In the genomic region with DNA sequence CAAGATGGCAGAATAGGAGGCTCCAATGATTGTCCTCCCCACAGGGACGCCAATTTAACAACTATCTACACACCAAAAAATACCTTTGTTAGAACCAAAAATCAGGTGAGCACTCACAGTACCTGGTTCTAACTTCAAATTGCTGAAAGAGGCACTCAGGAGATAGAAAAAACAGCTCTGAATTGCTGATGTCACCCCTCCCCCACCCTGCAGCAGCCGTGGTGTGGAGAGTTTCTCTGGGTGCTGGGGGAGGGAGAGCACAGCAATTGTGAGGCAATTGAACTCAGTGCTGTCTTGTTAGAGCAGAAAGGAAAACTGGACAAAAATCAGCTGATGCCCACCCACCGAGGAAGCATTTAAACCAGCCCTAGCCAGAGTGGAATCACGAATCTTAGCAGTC, we compare ENCODE assay signal across 25 cellular contexts. TPM values are rescaled to one million over a fixed set of nuclear protein-coding genes. Genes with fewer than 3 reads are reported as not detected.
A peak's percentile ranks its signal among the peaks of the same experiment; 100 is the strongest.
DNase-seq lines count a peak whose midpoint lies in the region; ATAC-seq, FAIRE-seq and TF ChIP-seq lines count a peak whose summit lies in the region.
"Had no signal": no experiment of that assay in that cellular context is flagged by ENCODE, and none has a peak within 500 bp of the region (broad histone marks: within the 10 kb centered on the region; RNA-seq: fewer than 3 reads in every experiment).

No MANE protein-coding gene starts in this region.

- H3K9me2 ChIP-seq in GM23338 (ENCODE audit: insufficient read depth), result 0 out of 2 replicates have a peak, but pooled peaks cover 7% of the 10 kb centered on the region
- H3K9me2 ChIP-seq: SK-N-SH had no signal

- peaks cover 35% of the 10 kb centered on the region for H3K4me1 ChIP-seq in CD4-positive, CD25-positive, alpha-beta regulatory T cell (ENCODE audit: control insufficient read depth, insufficient read depth, low read length, poor library complexity, severe bottlenecking)
- H3K4me1 ChIP-seq in GM23338 (ENCODE audit: insufficient read depth), result peaks cover 19% of the 10 kb centered on the region
- peaks cover 39% of the 10 kb centered on the region for H3K4me1 ChIP-seq in HepG2 (ENCODE audit: insufficient read depth, low read length)
- H3K4me1 ChIP-seq: right atrium auricular region had no signal

- no peak for ATAC-seq in CD4-positive, CD25-positive, alpha-beta regulatory T cell (ENCODE audit: low read depth in 2 of 2)
- peak; percentile 65 for ATAC-seq in GM23338
- no peak for ATAC-seq in activated CD8-positive, alpha-beta T cell treated with anti-CD3 and anti-CD28 coated beads for 36 hours
- no peak for ATAC-seq in HepG2
- ATAC-seq in GM18870 (IDR thresholded peaks at IDR 0.05; ENCODE audit: unreplicated experiment), result no peak

- H3K27me3 ChIP-seq in CD4-positive, CD25-positive, alpha-beta regulatory T cell (ENCODE audit: control insufficient read depth, insufficient read depth, low read length), result no peaks in the 10 kb centered on the region
- H3K27me3 ChIP-seq in GM23338 (ENCODE audit: insufficient read depth), result no peaks in the 10 kb centered on the region
- no peaks in the 10 kb centered on the region for H3K27me3 ChIP-seq in HepG2 (ENCODE audit: control insufficient read depth in 1 of 2, insufficient read depth in 2 of 2, low read length in 2 of 2)
- H3K27me3 ChIP-seq: cardiac muscle cell, right atrium auricular region had no signal

- CTCF ChIA-PET in activated CD8-positive, alpha-beta T cell treated with anti-CD3 and anti-CD28 coated beads for 36 hours (lab: Charles Lee), result interaction anchor here (0.8 to 2.9 kb wide), 5 partner anchors 10 to 235 kb away, joined by 3 to 15 read pairs (median 9); no protein-coding TSS in a partner anchor
- CTCF ChIA-PET in HepG2 (lab: Yijun Ruan, JAX; ENCODE audit: low intra/inter-chr PET ratio, low total read pairs), result no interaction called here

- H3K36me3 Mint-ChIP-seq in CD4-positive, CD25-positive, alpha-beta regulatory T cell, result peaks cover 13% of the 10 kb centered on the region
- no peaks in the 10 kb centered on the region for H3K36me3 Mint-ChIP-seq in GM23338 (ENCODE audit: low read depth)
- H3K36me3 Mint-ChIP-seq in activated CD8-positive, alpha-beta T cell treated with anti-CD3 and anti-CD28 coated beads for 36 hours (ENCODE audit: low read depth), result peaks cover 16% of the 10 kb centered on the region
- peaks cover 13% of the 10 kb centered on the region for H3K36me3 Mint-ChIP-seq in activated T-cell treated with anti-CD3 and anti-CD28 coated beads, Interleukin-2, amount 50 U/mL, for 24 hours (ENCODE audit: low read depth)
- H3K36me3 Mint-ChIP-seq: stimulated activated effector memory CD8-positive, alpha-beta T cell treated with anti-CD3 and anti-CD28 coated beads, Interleukin-12 subunit alpha, Interleukin-12 subunit beta, amount 100 ng/mL, for 72 hours had no signal

- H3K27ac Mint-ChIP-seq in CD4-positive, CD25-positive, alpha-beta regulatory T cell, result peak overlapping the region in 2 of 3 donors; percentile 42 to 65
- peak overlapping the region; percentile 79 for H3K27ac Mint-ChIP-seq in GM23338
- no peak overlapping the region for H3K27ac Mint-ChIP-seq in activated CD8-positive, alpha-beta T cell treated with anti-CD3 and anti-CD28 coated beads for 36 hours
- no peak overlapping the region for H3K27ac Mint-ChIP-seq in activated T-cell treated with anti-CD3 and anti-CD28 coated beads, Interleukin-2, amount 50 U/mL, for 24 hours

- TF ChIP-seq POLR2A in HepG2 (IDR thresholded peaks at IDR 0.05; ENCODE audit: insufficient read depth in 1 of 2, low read depth in 2 of 2, low read length in 2 of 2), result no peak

- H3F3A ChIP-seq in GM23338 (replicated peaks; ENCODE audit: low read depth), result no peaks in the 10 kb centered on the region

- no peak for TF ChIP-seq RAD21 in HepG2 (CRISPR knock-in tag; IDR thresholded peaks at IDR 0.05)

- H3K4me1 Mint-ChIP-seq in CD4-positive, CD25-positive, alpha-beta regulatory T cell, result peaks cover 4 to 50% (median 33%) of the 10 kb centered on the region in 4 donors
- peaks cover 15% of the 10 kb centered on the region; the same call in 2 of the 3 replicates for H3K4me1 Mint-ChIP-seq in GM23338
- H3K4me1 Mint-ChIP-seq in activated CD8-positive, alpha-beta T cell treated with anti-CD3 and anti-CD28 coated beads for 36 hours (ENCODE audit: low read depth), result peaks cover 55% of the 10 kb centered on the region
- peaks cover 73% of the 10 kb centered on the region for H3K4me1 Mint-ChIP-seq in activated T-cell treated with anti-CD3 and anti-CD28 coated beads, Interleukin-2, amount 50 U/mL, for 24 hours (ENCODE audit: low read depth)

- FAIRE-seq in HepG2 (lab: Jason Lieb, UNC), result no peak
- FAIRE-seq: frontal cortex, RCC 7860 had no signal

- peaks cover 4 to 7% of the 10 kb centered on the region in 2 experiments for H3K9me3 ChIP-seq in CD4-positive, CD25-positive, alpha-beta regulatory T cell (ENCODE audit: control insufficient read depth in 2 of 2, low read length in 2 of 2)
- H3K9me3 ChIP-seq in HepG2 (ENCODE audit: low read length), result no peaks in the 10 kb centered on the region
- H3K9me3 ChIP-seq: SK-N-SH had no signal

- no peak for TF ChIP-seq CTCF in GM23338 (conservative IDR thresholded peaks at IDR 0.05; ENCODE audit: low read depth in 2 of 2)
- no peak for TF ChIP-seq CTCF in activated CD8-positive, alpha-beta T cell treated with anti-CD3 and anti-CD28 coated beads for 36 hours (IDR thresholded peaks at IDR 0.05)
- no peak for TF ChIP-seq CTCF in HepG2 (CRISPR knock-in tag; IDR thresholded peaks at IDR 0.05)

- in situ Hi-C loops in HepG2 (cut with HindIII; ENCODE audit: extremely low pct_ligation_motif_present, low pct_unique_long_range_greater_than_20kb), result no loop called here

- POLR2A ChIA-PET in activated CD8-positive, alpha-beta T cell treated with anti-CD3 and anti-CD28 coated beads for 36 hours (lab: Charles Lee), result interaction anchor here (0.8 to 1.3 kb wide), 3 partner anchors 8 to 40 kb away, joined by 3 to 4 read pairs (median 3); no protein-coding TSS in a partner anchor
- POLR2A ChIA-PET in HepG2 (lab: Yijun Ruan, JAX), result no interaction called here

- H3K9ac ChIP-seq in HepG2 (ENCODE audit: insufficient read depth, low read depth, low read length), result no peak overlapping the region
- H3K9ac ChIP-seq: SK-N-SH had no signal

- H3K27ac ChIP-seq in CD4-positive, CD25-positive, alpha-beta regulatory T cell (ENCODE audit: insufficient read depth, low read length, poor library complexity, severe bottlenecking), result no peak overlapping the region
- H3K27ac ChIP-seq in GM23338 (ENCODE audit: low read depth), result no peak overlapping the region
- no peak overlapping the region for H3K27ac ChIP-seq in HepG2 (ENCODE audit: extremely low read length, insufficient read depth, low read length)
- H3K27ac ChIP-seq: cardiac muscle cell, dorsolateral prefrontal cortex, right atrium auricular region had no signal

- intact Hi-C loops in activated CD8-positive, alpha-beta T cell treated with anti-CD3 and anti-CD28 coated beads for 36 hours (cut with micrococcal nuclease), result no loop called here
- intact Hi-C loops in HepG2 (cut with micrococcal nuclease; ENCODE audit: unreplicated experiment), result no loop called here
- intact Hi-C loops in posterior vena cava (cut with DNase I), result no loop called here

- H2AFZ ChIP-seq in GM23338 (peak overlapping the region; percentile 98), HepG2 (ENCODE audit: low read length) (no peak overlapping the region)

- no peak overlapping the region for H3K4me3 ChIP-seq in CD4-positive, CD25-positive, alpha-beta regulatory T cell (ENCODE audit: low read depth, low read length)
- H3K4me3 ChIP-seq in GM23338 (0 out of 2 replicates have a peak overlapping the region, but pooled peaks have one; percentile 24), HepG2 (replicated peaks in 1 of 3; ENCODE audit: insufficient read depth in 1 of 3, low read depth in 2 of 3, low read length in 3 of 3) (no peak overlapping the region)
- H3K4me3 ChIP-seq: cardiac muscle cell, dorsolateral prefrontal cortex, right atrium auricular region had no signal

- H3K36me3 ChIP-seq in CD4-positive, CD25-positive, alpha-beta regulatory T cell (ENCODE audit: control insufficient read depth, insufficient read depth, low read length), result no peaks in the 10 kb centered on the region
- H3K36me3 ChIP-seq in GM23338 (ENCODE audit: insufficient read depth) (no peaks in the 10 kb centered on the region), HepG2 (replicated peaks in 1 of 2; ENCODE audit: control insufficient read depth in 1 of 2, insufficient read depth in 2 of 2, low read length in 2 of 2) (no peaks in the 10 kb centered on the region)
- H3K36me3 ChIP-seq: cardiac muscle cell, right atrium auricular region had no signal

- no peaks in the 10 kb centered on the region for H3K79me2 ChIP-seq in GM23338 (replicated peaks; ENCODE audit: insufficient read depth)
- no peaks in the 10 kb centered on the region for H3K79me2 ChIP-seq in HepG2 (ENCODE audit: insufficient read depth, low read length)

- no TSS peak for BruUV-seq in HepG2 (replicated peaks; lab: Mats Ljungman, UMichigan)

- TF ChIP-seq EP300 in HepG2 (IDR thresholded peaks at IDR 0.05; ENCODE audit: low read depth in 2 of 2, low read length in 2 of 2) (no peak), HepG2 (CRISPR knock-in tag; IDR thresholded peaks at IDR 0.05; ENCODE audit: borderline replicate concordance) (no peak)

- WGBS in HepG2 (ENCODE audit: low lambda C conversion rate), result 31% methylated on average over 2 of the region's 4 CpGs

- no peak for DNase-seq in CD4-positive, CD25-positive, alpha-beta regulatory T cell
- DNase-seq in GM23338 (ENCODE audit: low spot score), result peak; percentile 45
- peak; percentile 38 for DNase-seq in activated CD8-positive, alpha-beta T cell treated with anti-CD3 and anti-CD28 coated beads for 36 hours
- no peak for DNase-seq in HepG2 (ENCODE audit: low spot score)
- no peak for DNase-seq in posterior vena cava (ENCODE audit: low spot score)
- no peak for DNase-seq in activated T-cell treated with anti-CD3 and anti-CD28 coated beads, Interleukin-2, amount 50 U/mL, for 24 hours
- DNase-seq in occipital lobe (lab: John Stamatoyannopoulos, UW), result no peak
- DNase-seq: activated effector memory CD4-positive, alpha-beta T cell treated with Interleukin-2 at 50 U/mL for 16 hours; amniotic stem cell; dorsolateral prefrontal cortex; erythroblast; GDM1; hypothalamus; kidney glomerular epithelial cell; MM.1S; NCI-H1694 treated with DMSO at 0.1 percent for 48 hours; NK-92 treated with Interleukin-12 subunit alpha and Interleukin-12 subunit beta, amount 100 ng/mL, for 24 hours; nucleus accumbens; SK-N-SH had no signal

- H3K27me3 Mint-ChIP-seq in CD4-positive, CD25-positive, alpha-beta regulatory T cell, result no peaks in the 10 kb centered on the region
- peaks cover 4% of the 10 kb centered on the region for H3K27me3 Mint-ChIP-seq in GM23338 (ENCODE audit: insufficient read depth, low read depth, poor library complexity)
- H3K27me3 Mint-ChIP-seq in activated CD8-positive, alpha-beta T cell treated with anti-CD3 and anti-CD28 coated beads for 36 hours, result no peaks in the 10 kb centered on the region
- H3K27me3 Mint-ChIP-seq in activated T-cell treated with anti-CD3 and anti-CD28 coated beads, Interleukin-2, amount 50 U/mL, for 24 hours, result no peaks in the 10 kb centered on the region

- H4K20me1 ChIP-seq in GM23338 (replicated peaks; ENCODE audit: insufficient read depth) (no peaks in the 10 kb centered on the region), HepG2 (ENCODE audit: insufficient read depth, low read length) (no peaks in the 10 kb centered on the region)

- peak overlapping the region; percentile 59 for H3K4me2 ChIP-seq in GM23338
- no peak overlapping the region for H3K4me2 ChIP-seq in HepG2 (ENCODE audit: low read depth, low read length)
- H3K4me2 ChIP-seq: SK-N-SH had no signal

- H3K4me3 Mint-ChIP-seq in CD4-positive, CD25-positive, alpha-beta regulatory T cell, result peak overlapping the region in 1 of 4 donors; percentile 26
- peak overlapping the region; percentile 19; the same call in 1 of the 3 replicates for H3K4me3 Mint-ChIP-seq in GM23338
- H3K4me3 Mint-ChIP-seq in activated CD8-positive, alpha-beta T cell treated with anti-CD3 and anti-CD28 coated beads for 36 hours, result no peak overlapping the region
- no peak overlapping the region for H3K4me3 Mint-ChIP-seq in activated T-cell treated with anti-CD3 and anti-CD28 coated beads, Interleukin-2, amount 50 U/mL, for 24 hours
- H3K4me3 Mint-ChIP-seq: stimulated activated effector memory CD8-positive, alpha-beta T cell treated with anti-CD3 and anti-CD28 coated beads, Interleukin-12 subunit alpha, Interleukin-12 subunit beta, amount 100 ng/mL, for 72 hours had no signal

- peaks cover 2 to 18% (median 8%) of the 10 kb centered on the region in 7 donors for H3K9me3 Mint-ChIP-seq in CD4-positive, CD25-positive, alpha-beta regulatory T cell
- H3K9me3 Mint-ChIP-seq in GM23338, result peaks cover 8% of the 10 kb centered on the region; the same call in 1 of the 3 replicates
- peaks cover 20% of the 10 kb centered on the region for H3K9me3 Mint-ChIP-seq in activated CD8-positive, alpha-beta T cell treated with anti-CD3 and anti-CD28 coated beads for 36 hours
- H3K9me3 Mint-ChIP-seq in activated T-cell treated with anti-CD3 and anti-CD28 coated beads, Interleukin-2, amount 50 U/mL, for 24 hours, result peaks cover 13% of the 10 kb centered on the region
- H3K9me3 Mint-ChIP-seq: stimulated activated effector memory CD8-positive, alpha-beta T cell treated with anti-CD3 and anti-CD28 coated beads, Interleukin-12 subunit alpha, Interleukin-12 subunit beta, amount 100 ng/mL, for 72 hours had no signal

RNA-seq across cellular contexts. Expression of a gene that starts 41.8 kb away (rescaled TPM):
- total RNA-seq in CD4-positive, CD25-positive, alpha-beta regulatory T cell, result 47.3 TPM
- 10 to 100 TPM; 31.4 to 78.1 (median 50.7) TPM for polyA plus RNA-seq in CD4-positive, CD25-positive, alpha-beta regulatory T cell
- not detected in 2 replicates for total RNA-seq in GM23338 (2014; rRNA removed; shearing (Covaris generic))
- polyA plus RNA-seq in GM23338 (2016; fragmentation: Nextera tagmentation; extraction: Ambion mirVana) (not detected in 2 replicates), HepG2 (2011; rRNA removed) (not detected in 2 replicates)
- 10 to 100 TPM; 21.7 to 23.9 TPM for total RNA-seq in activated CD8-positive, alpha-beta T cell treated with anti-CD3 and anti-CD28 coated beads for 36 hours
- total RNA-seq in HepG2 (2016; rRNA removed; fragmentation: Illumina TruSeq; extraction: Trizol) (not detected in 2 replicates), posterior vena cava (1 to 10 TPM; 2.9 to 3.0 TPM), occipital lobe (1.1 TPM)
- total RNA-seq in HepG2 (2016; cell fraction: cytosol; rRNA removed; fragmentation: Illumina TruSeq; extraction: Trizol; ENCODE audit: low read depth), result not detected in 2 replicates
- not detected in 2 replicates for total RNA-seq in HepG2 (2016; cell fraction: insoluble cytoplasmic fraction; rRNA removed; fragmentation: Illumina TruSeq; extraction: Trizol)
- not detected in 2 replicates for total RNA-seq in HepG2 (2016; cell fraction: membrane; rRNA removed; fragmentation: Illumina TruSeq; extraction: Trizol)
- not detected in 2 replicates for total RNA-seq in HepG2 (2016; cell fraction: nucleus; rRNA removed; fragmentation: Illumina TruSeq; extraction: Trizol)
- polyA plus RNA-seq in HepG2 (2011; cell fraction: cytosol; rRNA removed), result not detected in 2 replicates
- not detected in 2 replicates for polyA plus RNA-seq in HepG2 (2011; cell fraction: nucleus; rRNA removed)
- polyA plus RNA-seq in HepG2 (2012), result not detected in 2 replicates
- not detected in 2 replicates for polyA plus RNA-seq in HepG2 (2016; cell fraction: cytosol; fragmentation: Illumina TruSeq; extraction: Trizol; ENCODE audit: low read depth)
- not detected in 2 replicates for polyA plus RNA-seq in HepG2 (2016; cell fraction: insoluble cytoplasmic fraction; fragmentation: Illumina TruSeq; extraction: Trizol; ENCODE audit: low read depth)
- not detected in 2 replicates for polyA plus RNA-seq in HepG2 (2016; cell fraction: membrane; fragmentation: Illumina TruSeq; extraction: Trizol; ENCODE audit: low read depth)
- polyA plus RNA-seq in HepG2 (2016; cell fraction: nucleus; fragmentation: Illumina TruSeq; extraction: Trizol; ENCODE audit: insufficient read depth, low read depth), result not detected in 2 replicates
- polyA minus RNA-seq in HepG2 (2011; rRNA and poly(A)+ RNA removed; ENCODE audit: low replicate concordance), result not detected in 2 replicates
- not detected in 2 replicates for polyA minus RNA-seq in HepG2 (2011; cell fraction: cytosol; rRNA and poly(A)+ RNA removed)
- polyA minus RNA-seq in HepG2 (2011; cell fraction: nucleus; rRNA and poly(A)+ RNA removed), result not detected in 2 replicates
- total RNA-seq: cardiac muscle cell had no signal
- polyA plus RNA-seq: cardiac muscle cell, SK-N-SH had no signal

Comparison
In these comparisons a context has a peak if more than half of its experiments do, and no peak if none do; other contexts are left out.
1. DNase-seq: peak in GM23338 (single experiment) and activated CD8-positive, alpha-beta T cell treated with anti-CD3 and anti-CD28 coated beads for 36 hours (single experiment); none in CD4-positive, CD25-positive, alpha-beta regulatory T cell (0 of 3), HepG2 (single experiment), posterior vena cava (single experiment), activated T-cell treated with anti-CD3 and anti-CD28 coated beads, Interleukin-2, amount 50 U/mL, for 24 hours (single experiment) and occipital lobe (single experiment).
2. H3K27ac Mint-ChIP-seq: peak in CD4-positive, CD25-positive, alpha-beta regulatory T cell (2 of 3) and GM23338 (single experiment); none in activated CD8-positive, alpha-beta T cell treated with anti-CD3 and anti-CD28 coated beads for 36 hours (single experiment) and activated T-cell treated with anti-CD3 and anti-CD28 coated beads, Interleukin-2, amount 50 U/mL, for 24 hours (single experiment).
3. RNA of a gene that starts 41.8 kb away (total RNA-seq): 47.3 TPM in CD4-positive, CD25-positive, alpha-beta regulatory T cell (single experiment) and 21.7 to 23.9 TPM in activated CD8-positive, alpha-beta T cell treated with anti-CD3 and anti-CD28 coated beads for 36 hours; 2.9 to 3.0 TPM in posterior vena cava, 1.1 TPM in occipital lobe (single experiment), not detected in GM23338 and not detected in HepG2; every median in the first group is over 4 times any median in the second.